Comparison of ENCODE assay signal across 14 cellular contexts in the genomic region with DNA sequence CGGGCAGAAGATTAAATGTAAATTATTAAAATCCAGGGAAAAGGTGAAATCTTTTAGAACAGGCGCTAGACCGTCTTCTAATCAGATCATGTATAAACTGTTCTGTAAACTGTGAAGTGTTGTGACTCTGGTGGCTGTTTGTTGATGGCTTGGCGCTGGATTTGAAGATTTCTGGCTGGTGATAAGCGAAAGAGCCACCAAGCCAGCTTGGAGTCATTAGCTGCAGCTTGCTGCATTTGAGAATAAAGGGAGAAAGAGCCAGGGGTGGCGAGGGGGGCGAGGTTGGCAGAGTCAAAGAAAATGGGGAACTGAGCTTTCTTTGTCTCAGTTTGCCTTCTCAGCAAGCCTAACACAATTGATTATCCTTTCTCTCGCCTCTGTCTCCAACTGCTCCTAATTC. TPM values are rescaled to one million over a fixed set of nuclear protein-coding genes. Genes with fewer than 3 reads are reported as not detected.
DNase-seq lines count a peak whose midpoint lies in the region; ATAC-seq and TF ChIP-seq lines count a peak whose summit lies in the region.
"Had no signal": no experiment of that assay in that cellular context is flagged by ENCODE, and none has a peak within 500 bp of the region (broad histone marks: within the 10 kb centered on the region; RNA-seq: fewer than 3 reads in every experiment).

No MANE protein-coding gene starts in this region.

- H2AFZ ChIP-seq in SK-N-SH (ENCODE audit: low read depth) (no peak overlapping the region), neuronal stem cell (ENCODE audit: low read length) (no peak overlapping the region)

- H3K4me1 ChIP-seq in SK-N-SH (ENCODE audit: control insufficient read depth in 1 of 2, insufficient read depth in 2 of 2, low read depth in 1 of 2, low read length in 1 of 2): peaks cover 0 to 6% of the 10 kb centered on the region in 2 experiments; a peak in 1 of 4 replicates
- H3K4me1 ChIP-seq in neuronal stem cell (ENCODE audit: control insufficient read depth in 2 of 2, insufficient read depth in 1 of 2, low read depth in 1 of 2, low read length in 2 of 2): peaks cover 17 to 33% of the 10 kb centered on the region in 2 donors
- H3K4me1 ChIP-seq in gastroesophageal sphincter: no peaks in the 10 kb centered on the region
- H3K4me1 ChIP-seq: HAP-1 had no signal

- no peaks in the 10 kb centered on the region for H3K36me3 ChIP-seq in SK-N-SH (replicated peaks in 1 of 2; ENCODE audit: control insufficient read depth in 1 of 2, insufficient read depth in 2 of 2, low read length in 1 of 2)
- no peaks in the 10 kb centered on the region for H3K36me3 ChIP-seq in neuronal stem cell (replicated peaks in 1 of 2; ENCODE audit: control insufficient read depth in 2 of 2, insufficient read depth in 2 of 2, low read length in 2 of 2)
- H3K36me3 ChIP-seq in gastroesophageal sphincter: no peaks in the 10 kb centered on the region
- H3K36me3 ChIP-seq: HAP-1 had no signal

- no peaks in the 10 kb centered on the region for H3K79me1 ChIP-seq in neuronal stem cell (ENCODE audit: low read depth, low read length)

- TF ChIP-seq CTCF in SK-N-SH (IDR thresholded peaks at IDR 0.05): no peak
- TF ChIP-seq CTCF in gastroesophageal sphincter (IDR thresholded peaks at IDR 0.05): no peak

- H2BK12ac ChIP-seq in neuronal stem cell (ENCODE audit: low read length): no peak overlapping the region

- H3K9me3 ChIP-seq in SK-N-SH: no peaks in the 10 kb centered on the region
- H3K9me3 ChIP-seq in neuronal stem cell (replicated peaks in 1 of 2; ENCODE audit: control insufficient read depth in 2 of 2, insufficient read depth in 1 of 2, low read depth in 1 of 2, low read length in 2 of 2): no peaks in the 10 kb centered on the region
- peaks cover 0 to 10% (median 0%) of the 10 kb centered on the region in 3 donors for H3K9me3 ChIP-seq in gastroesophageal sphincter
- H3K9me3 ChIP-seq: HAP-1 had no signal

- H3K27ac ChIP-seq in SK-N-SH (ENCODE audit: low read depth in 2 of 2, low read length in 1 of 2): no peak overlapping the region
- peak overlapping the region; percentile 49 for H3K27ac ChIP-seq in neuronal stem cell (replicated peaks; ENCODE audit: low read length)
- H3K27ac ChIP-seq in gastroesophageal sphincter: no peak overlapping the region

- H3K27me3 ChIP-seq in SK-N-SH (ENCODE audit: insufficient read depth): peaks cover 12% of the 10 kb centered on the region; the same call in 1 of the 2 replicates
- peaks cover 0 to 47% (median 0%) of the 10 kb centered on the region in 3 experiments for H3K27me3 ChIP-seq in neuronal stem cell (ENCODE audit: control insufficient read depth in 3 of 3, insufficient read depth in 3 of 3, low read depth in 1 of 3, low read length in 3 of 3)
- H3K27me3 ChIP-seq in gastroesophageal sphincter: peaks cover 77% of the 10 kb centered on the region

- H4K8ac ChIP-seq in neuronal stem cell (ENCODE audit: low read depth, low read length): no peak overlapping the region

- POLR2A ChIA-PET in SK-N-SH (lab: Yijun Ruan, JAX): no interaction called here

- no peaks in the 10 kb centered on the region for H4K20me1 ChIP-seq in SK-N-SH (ENCODE audit: insufficient read depth)

- no peak overlapping the region for H2AK5ac ChIP-seq in neuronal stem cell (ENCODE audit: low read depth, low read length)

- WGBS in SK-N-SH (ENCODE audit: low lambda C conversion rate): 10% methylated on average over 8 of the region's 8 CpGs
- no CpG with 5 or more reads among the region's 8 CpGs for WGBS in neuronal stem cell (ENCODE audit: extremely low coverage in 2 of 2, insufficient read length in 2 of 2, insufficient replicate concordance in 1 of 2), 2 donors
- WGBS in gastroesophageal sphincter (ENCODE audit: low coverage in 1 of 2), 2 donors: 22 to 39% methylated on average over 6 to 8 of the region's 8 CpGs

- TF ChIP-seq EP300 in SK-N-SH (IDR thresholded peaks at IDR 0.05; ENCODE audit: borderline replicate concordance in 1 of 2, low read depth in 1 of 2, low read length in 1 of 2) (no peak), gastroesophageal sphincter (IDR thresholded peaks at IDR 0.05) (no peak)

- ATAC-seq in SK-N-SH treated with all-trans-retinoic acid at 6 μM for 48 hours (no peak), gastroesophageal sphincter (no peak)

- H3K4ac ChIP-seq in neuronal stem cell (ENCODE audit: low read length): no peak overlapping the region

- H2BK15ac ChIP-seq in neuronal stem cell (ENCODE audit: low read length): no peak overlapping the region

- H4K91ac ChIP-seq in neuronal stem cell (ENCODE audit: low read depth, low read length, poor library complexity): no peak overlapping the region

- no peak overlapping the region for H2BK120ac ChIP-seq in neuronal stem cell (ENCODE audit: low read depth, low read length)

- no peak for TF ChIP-seq POLR2A in gastroesophageal sphincter (IDR thresholded peaks at IDR 0.05)

- H2BK5ac ChIP-seq in neuronal stem cell (ENCODE audit: low read length): no peak overlapping the region

- CTCF ChIA-PET in SK-N-SH (lab: Yijun Ruan, JAX): interaction anchor here (1.1 kb wide), 1 partner anchor 61 kb away, joined by 3 read pairs; no protein-coding TSS in a partner anchor

- no peaks in the 10 kb centered on the region for H3K9me2 ChIP-seq in SK-N-SH

- DNase-seq in SK-N-SH (peak; percentile 49), globus pallidus (ENCODE audit: low spot score) (peak; percentile 59), neuronal stem cell (ENCODE audit: low spot score) (no peak), GM19240 (ENCODE audit: insufficient read length, low spot score) (no peak), T-helper 1 cell (no peak)
- DNase-seq: 8988T; Calu3; CD4-positive, alpha-beta T cell; DMS 273 treated with DMSO at 0.1 percent for 48 hours had no signal

- no peak overlapping the region for H3K4me2 ChIP-seq in SK-N-SH
- no peak overlapping the region for H3K4me2 ChIP-seq in neuronal stem cell (ENCODE audit: insufficient read depth, low read length, poor library complexity, severe bottlenecking)

- H3K79me2 ChIP-seq in SK-N-SH (ENCODE audit: insufficient read depth): no peaks in the 10 kb centered on the region

- H3K4me3 ChIP-seq in SK-N-SH (ENCODE audit: low read depth in 2 of 2, low read length in 1 of 2) (no peak overlapping the region), neuronal stem cell (ENCODE audit: low read length in 2 of 2) (no peak overlapping the region), gastroesophageal sphincter (no peak overlapping the region)
- H3K4me3 ChIP-seq: HAP-1 had no signal

- H3K23ac ChIP-seq in neuronal stem cell (ENCODE audit: low read depth, low read length, poor library complexity): no peak overlapping the region

- H3F3A ChIP-seq in SK-N-SH (replicated peaks; ENCODE audit: insufficient read depth): no peaks in the 10 kb centered on the region

- no peak overlapping the region for H3K14ac ChIP-seq in neuronal stem cell (ENCODE audit: low read length)

- H3K9ac ChIP-seq in SK-N-SH (no peak overlapping the region), neuronal stem cell (ENCODE audit: low read depth, low read length, poor library complexity) (no peak overlapping the region)

- no peak for TF ChIP-seq RAD21 in SK-N-SH (IDR thresholded peaks at IDR 0.05; ENCODE audit: low read length)

- H3K18ac ChIP-seq in neuronal stem cell (ENCODE audit: low read length): no peak overlapping the region

TF ChIP-seq in SK-N-SH, 30 proteins besides CTCF, POLR2A, EP300 and RAD21:
- TF ChIP-seq GATA2 (CRISPR knock-in tag; IDR thresholded peaks at IDR 0.05) (peak; percentile 65), GABPA (IDR thresholded peaks at IDR 0.05; ENCODE audit: low read depth) (no peak)

TF ChIP-seq in SK-N-SH treated with all-trans-retinoic acid at 6 μM for 48 hours, 23 proteins besides CTCF, POLR2A, EP300 and RAD21 (continues in another document):
- TF ChIP-seq TOX (CRISPR knock-in tag; IDR thresholded peaks at IDR 0.05; ENCODE audit: borderline replicate concordance) (no peak), ZC3H10 (CRISPR knock-in tag; IDR thresholded peaks at IDR 0.05) (no peak), ISL1 (CRISPR knock-in tag; IDR thresholded peaks at IDR 0.05) (no peak), BACH2 (CRISPR knock-in tag; IDR thresholded peaks at IDR 0.05; ENCODE audit: borderline replicate concordance) (no peak), CSDC2 (CRISPR knock-in tag; IDR thresholded peaks at IDR 0.05) (no peak), ZFP30 (CRISPR knock-in tag; IDR thresholded peaks at IDR 0.05) (no peak), GLIS3 (CRISPR knock-in tag; IDR thresholded peaks at IDR 0.05) (no peak), PPARA (CRISPR knock-in tag; IDR thresholded peaks at IDR 0.05; ENCODE audit: borderline replicate concordance) (no peak), RARB (CRISPR knock-in tag; IDR thresholded peaks at IDR 0.05) (no peak), ZNF8 (CRISPR knock-in tag; IDR thresholded peaks at IDR 0.05) (no peak)
- TF ChIP-seq, protein P1, sequence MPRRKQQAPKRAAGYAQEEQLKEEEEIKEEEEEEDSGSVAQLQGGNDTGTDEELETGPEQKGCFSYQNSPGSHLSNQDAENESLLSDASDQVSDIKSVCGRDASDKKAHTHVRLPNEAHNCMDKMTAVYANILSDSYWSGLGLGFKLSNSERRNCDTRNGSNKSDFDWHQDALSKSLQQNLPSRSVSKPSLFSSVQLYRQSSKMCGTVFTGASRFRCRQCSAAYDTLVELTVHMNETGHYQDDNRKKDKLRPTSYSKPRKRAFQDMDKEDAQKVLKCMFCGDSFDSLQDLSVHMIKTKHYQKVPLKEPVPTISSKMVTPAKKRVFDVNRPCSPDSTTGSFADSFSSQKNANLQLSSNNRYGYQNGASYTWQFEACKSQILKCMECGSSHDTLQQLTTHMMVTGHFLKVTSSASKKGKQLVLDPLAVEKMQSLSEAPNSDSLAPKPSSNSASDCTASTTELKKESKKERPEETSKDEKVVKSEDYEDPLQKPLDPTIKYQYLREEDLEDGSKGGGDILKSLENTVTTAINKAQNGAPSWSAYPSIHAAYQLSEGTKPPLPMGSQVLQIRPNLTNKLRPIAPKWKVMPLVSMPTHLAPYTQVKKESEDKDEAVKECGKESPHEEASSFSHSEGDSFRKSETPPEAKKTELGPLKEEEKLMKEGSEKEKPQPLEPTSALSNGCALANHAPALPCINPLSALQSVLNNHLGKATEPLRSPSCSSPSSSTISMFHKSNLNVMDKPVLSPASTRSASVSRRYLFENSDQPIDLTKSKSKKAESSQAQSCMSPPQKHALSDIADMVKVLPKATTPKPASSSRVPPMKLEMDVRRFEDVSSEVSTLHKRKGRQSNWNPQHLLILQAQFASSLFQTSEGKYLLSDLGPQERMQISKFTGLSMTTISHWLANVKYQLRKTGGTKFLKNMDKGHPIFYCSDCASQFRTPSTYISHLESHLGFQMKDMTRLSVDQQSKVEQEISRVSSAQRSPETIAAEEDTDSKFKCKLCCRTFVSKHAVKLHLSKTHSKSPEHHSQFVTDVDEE (CRISPR knock-in tag; IDR thresholded peaks at IDR 0.05): no peak

RNA-seq across cellular contexts. Expression of a gene that starts 8.0 kb away (rescaled TPM):
- not detected in 2 replicates for polyA plus RNA-seq in SK-N-SH (2012; rRNA removed)
- polyA plus RNA-seq in SK-N-SH (2012; cell fraction: cytosol; rRNA removed): not detected in 2 replicates
- not detected in 2 replicates for polyA plus RNA-seq in SK-N-SH (2012; cell fraction: nucleus; rRNA removed)
- 1.8 TPM for polyA plus RNA-seq in neuronal stem cell (2013, experiment 1 of 2)
- 1.7 TPM for polyA plus RNA-seq in neuronal stem cell (2013, experiment 2 of 2)
- under 1 TPM in 3 of 4 donors, not detected in 1; 0.20 to 0.47 (median 0.27) TPM for total RNA-seq in gastroesophageal sphincter
- total RNA-seq: B cell; Calu3; CD4-positive, alpha-beta T cell; Daoy had no signal

Comparison
In these comparisons a context has a peak if more than half of its experiments do, and no peak if none do; other contexts are left out.
1. DNase-seq: peak in SK-N-SH (single experiment) and globus pallidus (single experiment); none in neuronal stem cell (single experiment), GM19240 (single experiment) and T-helper 1 cell (0 of 5).